Comparison of ENCODE assay signal across 8 cellular contexts in the genomic region with DNA sequence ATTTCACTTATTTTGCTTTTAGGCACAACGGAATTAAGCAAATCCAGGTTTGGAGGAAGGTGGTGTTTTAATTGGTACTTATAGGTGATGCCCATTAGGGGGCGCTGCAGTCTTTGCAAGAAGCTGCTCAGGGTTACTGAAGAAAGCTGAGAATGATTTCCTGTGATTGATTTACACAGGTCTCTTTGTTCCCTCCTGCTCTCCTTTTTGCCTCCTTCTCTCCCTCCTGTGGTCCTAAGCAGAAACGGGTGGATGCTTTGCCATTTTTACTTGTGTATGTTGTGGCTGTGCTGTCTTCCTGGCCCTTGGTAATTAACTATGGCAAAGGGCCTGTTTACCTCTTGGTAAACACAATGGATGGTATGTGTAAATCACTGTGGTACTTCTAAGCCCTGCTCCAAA.
DNase-seq lines count a peak whose midpoint lies in the region; ATAC-seq lines count a peak whose summit lies in the region.

No MANE protein-coding gene starts in this region.

- no peaks in the 10 kb centered on the region for H3K9me3 Mint-ChIP-seq in central memory CD8-positive, alpha-beta T cell

- H3K36me3 Mint-ChIP-seq in central memory CD8-positive, alpha-beta T cell (ENCODE audit: insufficient read depth) = peaks cover 39% of the 10 kb centered on the region

- DNase-seq in A172 (ENCODE audit: low spot score) (peak; percentile 52), GM19240 (ENCODE audit: insufficient read length, low spot score) (peak; percentile 45), NCI-H2227 treated with DMSO at 0.1 percent for 48 hours (lab: John Stamatoyannopoulos, UW) (peak; percentile 76), kidney tubule cell (ENCODE audit: low spot score) (peak; percentile 82)
- DNase-seq in activated CD4-positive, CD25-positive, alpha-beta regulatory T cell treated with anti-CD3 and anti-CD28 coated beads, Interleukin-2, amount 50 U/mL, for 16 hours (ENCODE audit: low read depth, low spot score) = peak; percentile 26
- peak; percentile 25 to 35 for DNase-seq in central memory CD8-positive, alpha-beta T cell (ENCODE audit: low spot score in 2 of 2)
- DNase-seq in stimulated activated CD4-positive, alpha-beta T cell treated with anti-CD3 and anti-CD28 coated beads, Interleukin-1b, Interleukin-23, amount 100 ng/mL, for 48 hours = peak; percentile 53

- no peak overlapping the region for H3K4me3 Mint-ChIP-seq in central memory CD8-positive, alpha-beta T cell

- no peaks in the 10 kb centered on the region for H3K4me1 Mint-ChIP-seq in central memory CD8-positive, alpha-beta T cell

- peak; percentile 43 for ATAC-seq in central memory CD8-positive, alpha-beta T cell (replicated peaks; ENCODE audit: extremely low read depth, poor library complexity, severe bottlenecking)
- ATAC-seq in HG03095 (IDR thresholded peaks at IDR 0.05; ENCODE audit: unreplicated experiment) = no peak

- H3K27me3 Mint-ChIP-seq in central memory CD8-positive, alpha-beta T cell = no peaks in the 10 kb centered on the region

- H3K27ac Mint-ChIP-seq in central memory CD8-positive, alpha-beta T cell (ENCODE audit: low read depth) = no peak overlapping the region

Comparison
In these comparisons a context has a peak if more than half of its experiments do, and no peak if none do; other contexts are left out.
1. DNase-seq: peak in every context shown above with its lines; median percentile 82 in kidney tubule cell; 76 in NCI-H2227 treated with DMSO at 0.1 percent for 48 hours; 53 in stimulated activated CD4-positive, alpha-beta T cell treated with anti-CD3 and anti-CD28 coated beads, Interleukin-1b, Interleukin-23, amount 100 ng/mL, for 48 hours; 52 in A172; 45 in GM19240; 30 in central memory CD8-positive, alpha-beta T cell; 26 in activated CD4-positive, CD25-positive, alpha-beta regulatory T cell treated with anti-CD3 and anti-CD28 coated beads, Interleukin-2, amount 50 U/mL, for 16 hours.